In the genomic region with DNA sequence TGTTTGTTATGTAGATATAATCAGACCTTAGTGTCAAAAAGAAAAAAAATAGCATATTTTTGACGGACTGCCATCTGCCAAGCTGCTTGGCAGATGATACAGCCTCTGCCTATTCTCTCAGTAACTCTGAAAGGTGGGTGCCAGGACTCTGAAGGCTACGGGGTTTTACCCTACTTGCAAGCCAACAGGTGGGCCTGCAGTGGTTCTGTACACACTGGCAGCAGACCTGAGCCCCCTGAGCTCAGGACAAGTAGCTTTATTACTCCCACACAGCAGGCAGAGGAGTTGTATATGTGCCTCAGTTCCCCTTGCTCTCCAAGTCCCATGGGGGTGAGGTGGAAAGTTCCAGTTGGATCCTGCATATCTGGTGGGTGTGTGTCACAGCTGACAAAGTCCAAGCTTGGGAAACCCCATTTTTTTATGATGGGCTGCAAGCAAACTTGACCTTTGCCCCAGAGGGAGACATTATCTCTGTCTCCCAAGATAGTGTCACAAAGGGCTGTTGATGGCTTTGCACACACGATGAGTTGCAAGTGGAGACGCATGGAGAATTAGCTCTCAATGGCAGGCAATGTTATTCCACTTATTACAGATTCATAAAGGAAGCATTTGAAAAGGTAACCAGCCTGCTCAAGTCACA, we compare ENCODE assay signal across 1 cellular context.
A peak's percentile ranks its signal among the peaks of the same experiment; 100 is the strongest.
TF ChIP-seq lines count a peak whose summit lies in the region.

No MANE protein-coding gene starts in this region.

TF ChIP-seq in HepG2, 621 proteins besides CTCF, POLR2A, EP300 and RAD21 (continued from another document and continues in another):
- TF ChIP-seq, protein P1, sequence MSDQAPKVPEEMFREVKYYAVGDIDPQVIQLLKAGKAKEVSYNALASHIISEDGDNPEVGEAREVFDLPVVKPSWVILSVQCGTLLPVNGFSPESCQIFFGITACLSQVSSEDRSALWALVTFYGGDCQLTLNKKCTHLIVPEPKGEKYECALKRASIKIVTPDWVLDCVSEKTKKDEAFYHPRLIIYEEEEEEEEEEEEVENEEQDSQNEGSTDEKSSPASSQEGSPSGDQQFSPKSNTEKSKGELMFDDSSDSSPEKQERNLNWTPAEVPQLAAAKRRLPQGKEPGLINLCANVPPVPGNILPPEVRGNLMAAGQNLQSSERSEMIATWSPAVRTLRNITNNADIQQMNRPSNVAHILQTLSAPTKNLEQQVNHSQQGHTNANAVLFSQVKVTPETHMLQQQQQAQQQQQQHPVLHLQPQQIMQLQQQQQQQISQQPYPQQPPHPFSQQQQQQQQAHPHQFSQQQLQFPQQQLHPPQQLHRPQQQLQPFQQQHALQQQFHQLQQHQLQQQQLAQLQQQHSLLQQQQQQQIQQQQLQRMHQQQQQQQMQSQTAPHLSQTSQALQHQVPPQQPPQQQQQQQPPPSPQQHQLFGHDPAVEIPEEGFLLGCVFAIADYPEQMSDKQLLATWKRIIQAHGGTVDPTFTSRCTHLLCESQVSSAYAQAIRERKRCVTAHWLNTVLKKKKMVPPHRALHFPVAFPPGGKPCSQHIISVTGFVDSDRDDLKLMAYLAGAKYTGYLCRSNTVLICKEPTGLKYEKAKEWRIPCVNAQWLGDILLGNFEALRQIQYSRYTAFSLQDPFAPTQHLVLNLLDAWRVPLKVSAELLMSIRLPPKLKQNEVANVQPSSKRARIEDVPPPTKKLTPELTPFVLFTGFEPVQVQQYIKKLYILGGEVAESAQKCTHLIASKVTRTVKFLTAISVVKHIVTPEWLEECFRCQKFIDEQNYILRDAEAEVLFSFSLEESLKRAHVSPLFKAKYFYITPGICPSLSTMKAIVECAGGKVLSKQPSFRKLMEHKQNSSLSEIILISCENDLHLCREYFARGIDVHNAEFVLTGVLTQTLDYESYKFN (CRISPR knock-in tag; conservative IDR thresholded peaks at IDR 0.05) = peak; percentile 95
- TF ChIP-seq, protein P2, sequence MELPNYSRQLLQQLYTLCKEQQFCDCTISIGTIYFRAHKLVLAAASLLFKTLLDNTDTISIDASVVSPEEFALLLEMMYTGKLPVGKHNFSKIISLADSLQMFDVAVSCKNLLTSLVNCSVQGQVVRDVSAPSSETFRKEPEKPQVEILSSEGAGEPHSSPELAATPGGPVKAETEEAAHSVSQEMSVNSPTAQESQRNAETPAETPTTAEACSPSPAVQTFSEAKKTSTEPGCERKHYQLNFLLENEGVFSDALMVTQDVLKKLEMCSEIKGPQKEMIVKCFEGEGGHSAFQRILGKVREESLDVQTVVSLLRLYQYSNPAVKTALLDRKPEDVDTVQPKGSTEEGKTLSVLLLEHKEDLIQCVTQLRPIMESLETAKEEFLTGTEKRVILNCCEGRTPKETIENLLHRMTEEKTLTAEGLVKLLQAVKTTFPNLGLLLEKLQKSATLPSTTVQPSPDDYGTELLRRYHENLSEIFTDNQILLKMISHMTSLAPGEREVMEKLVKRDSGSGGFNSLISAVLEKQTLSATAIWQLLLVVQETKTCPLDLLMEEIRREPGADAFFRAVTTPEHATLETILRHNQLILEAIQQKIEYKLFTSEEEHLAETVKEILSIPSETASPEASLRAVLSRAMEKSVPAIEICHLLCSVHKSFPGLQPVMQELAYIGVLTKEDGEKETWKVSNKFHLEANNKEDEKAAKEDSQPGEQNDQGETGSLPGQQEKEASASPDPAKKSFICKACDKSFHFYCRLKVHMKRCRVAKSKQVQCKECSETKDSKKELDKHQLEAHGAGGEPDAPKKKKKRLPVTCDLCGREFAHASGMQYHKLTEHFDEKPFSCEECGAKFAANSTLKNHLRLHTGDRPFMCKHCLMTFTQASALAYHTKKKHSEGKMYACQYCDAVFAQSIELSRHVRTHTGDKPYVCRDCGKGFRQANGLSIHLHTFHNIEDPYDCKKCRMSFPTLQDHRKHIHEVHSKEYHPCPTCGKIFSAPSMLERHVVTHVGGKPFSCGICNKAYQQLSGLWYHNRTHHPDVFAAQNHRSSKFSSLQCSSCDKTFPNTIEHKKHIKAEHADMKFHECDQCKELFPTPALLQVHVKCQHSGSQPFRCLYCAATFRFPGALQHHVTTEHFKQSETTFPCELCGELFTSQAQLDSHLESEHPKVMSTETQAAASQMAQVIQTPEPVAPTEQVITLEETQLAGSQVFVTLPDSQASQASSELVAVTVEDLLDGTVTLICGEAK (IDR thresholded peaks at IDR 0.05) = no peak
- TF ChIP-seq, protein P2 (CRISPR knock-in tag; IDR thresholded peaks at IDR 0.05) = no peak
- TF ChIP-seq KDM6A (CRISPR knock-in tag; IDR thresholded peaks at IDR 0.05; ENCODE audit: low read depth) = peak; percentile 44; the same call in 1 of the 2 replicates
- peak; percentile 16; the same call in 1 of the 2 replicates for TF ChIP-seq SALL2 (CRISPR knock-in tag; IDR thresholded peaks at IDR 0.05)
- TF ChIP-seq, protein P3, sequence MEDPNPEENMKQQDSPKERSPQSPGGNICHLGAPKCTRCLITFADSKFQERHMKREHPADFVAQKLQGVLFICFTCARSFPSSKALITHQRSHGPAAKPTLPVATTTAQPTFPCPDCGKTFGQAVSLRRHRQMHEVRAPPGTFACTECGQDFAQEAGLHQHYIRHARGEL (CRISPR knock-in tag; IDR thresholded peaks at IDR 0.05) = 0 out of 2 replicates have a peak, but pooled peaks have one; percentile 33
- no peak for TF ChIP-seq ZKSCAN5 (CRISPR knock-in tag; IDR thresholded peaks at IDR 0.05)
- TF ChIP-seq HMG20A (CRISPR knock-in tag; IDR thresholded peaks at IDR 0.05; ENCODE audit: borderline replicate concordance) = peak; percentile 85; the same call in 1 of the 2 replicates
- no peak for TF ChIP-seq ARNT2 (CRISPR knock-in tag; IDR thresholded peaks at IDR 0.05; ENCODE audit: low read depth)
- TF ChIP-seq KDM3A (CRISPR knock-in tag; IDR thresholded peaks at IDR 0.05; ENCODE audit: low read depth) = peak; percentile 75; the same call in 1 of the 2 replicates
- TF ChIP-seq SRSF4 (IDR thresholded peaks at IDR 0.05; ENCODE audit: low read depth, low read length, poor library complexity, severe bottlenecking) = no peak
- TF ChIP-seq, protein P4, sequence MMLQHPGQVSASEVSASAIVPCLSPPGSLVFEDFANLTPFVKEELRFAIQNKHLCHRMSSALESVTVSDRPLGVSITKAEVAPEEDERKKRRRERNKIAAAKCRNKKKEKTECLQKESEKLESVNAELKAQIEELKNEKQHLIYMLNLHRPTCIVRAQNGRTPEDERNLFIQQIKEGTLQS (CRISPR knock-in tag; IDR thresholded peaks at IDR 0.05) = no peak
- TF ChIP-seq U2AF1 (optimal IDR thresholded peaks at IDR 0.05; ENCODE audit: low read depth, low read length) = no peak
- TF ChIP-seq ZNF788 (CRISPR knock-in tag; IDR thresholded peaks at IDR 0.05; ENCODE audit: borderline replicate concordance) = peak; percentile 89
- TF ChIP-seq, protein P5, sequence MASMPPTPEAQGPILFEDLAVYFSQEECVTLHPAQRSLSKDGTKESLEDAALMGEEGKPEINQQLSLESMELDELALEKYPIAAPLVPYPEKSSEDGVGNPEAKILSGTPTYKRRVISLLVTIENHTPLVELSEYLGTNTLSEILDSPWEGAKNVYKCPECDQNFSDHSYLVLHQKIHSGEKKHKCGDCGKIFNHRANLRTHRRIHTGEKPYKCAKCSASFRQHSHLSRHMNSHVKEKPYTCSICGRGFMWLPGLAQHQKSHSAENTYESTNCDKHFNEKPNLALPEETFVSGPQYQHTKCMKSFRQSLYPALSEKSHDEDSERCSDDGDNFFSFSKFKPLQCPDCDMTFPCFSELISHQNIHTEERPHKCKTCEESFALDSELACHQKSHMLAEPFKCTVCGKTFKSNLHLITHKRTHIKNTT (CRISPR knock-in tag; IDR thresholded peaks at IDR 0.05) = no peak
- TF ChIP-seq NFE2L1 (CRISPR knock-in tag; IDR thresholded peaks at IDR 0.05; ENCODE audit: borderline replicate concordance) = no peak
- peak; percentile 29; the same call in 1 of the 2 replicates for TF ChIP-seq ZSCAN9 (CRISPR knock-in tag; IDR thresholded peaks at IDR 0.05; ENCODE audit: borderline replicate concordance)
- TF ChIP-seq, protein P6, sequence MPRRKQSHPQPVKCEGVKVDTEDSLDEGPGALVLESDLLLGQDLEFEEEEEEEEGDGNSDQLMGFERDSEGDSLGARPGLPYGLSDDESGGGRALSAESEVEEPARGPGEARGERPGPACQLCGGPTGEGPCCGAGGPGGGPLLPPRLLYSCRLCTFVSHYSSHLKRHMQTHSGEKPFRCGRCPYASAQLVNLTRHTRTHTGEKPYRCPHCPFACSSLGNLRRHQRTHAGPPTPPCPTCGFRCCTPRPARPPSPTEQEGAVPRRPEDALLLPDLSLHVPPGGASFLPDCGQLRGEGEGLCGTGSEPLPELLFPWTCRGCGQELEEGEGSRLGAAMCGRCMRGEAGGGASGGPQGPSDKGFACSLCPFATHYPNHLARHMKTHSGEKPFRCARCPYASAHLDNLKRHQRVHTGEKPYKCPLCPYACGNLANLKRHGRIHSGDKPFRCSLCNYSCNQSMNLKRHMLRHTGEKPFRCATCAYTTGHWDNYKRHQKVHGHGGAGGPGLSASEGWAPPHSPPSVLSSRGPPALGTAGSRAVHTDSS (CRISPR knock-in tag; conservative IDR thresholded peaks at IDR 0.05) = no peak
- peak; percentile 73; the same call in 1 of the 2 replicates for TF ChIP-seq ZNF230 (CRISPR knock-in tag; IDR thresholded peaks at IDR 0.05)
- TF ChIP-seq ZNF883 (CRISPR knock-in tag; IDR thresholded peaks at IDR 0.05; ENCODE audit: not compliant biosample characterization) = no peak
- no peak for TF ChIP-seq ZNF383 (CRISPR knock-in tag; IDR thresholded peaks at IDR 0.05; ENCODE audit: borderline replicate concordance)
- no peak for TF ChIP-seq ZSCAN12 (CRISPR knock-in tag; IDR thresholded peaks at IDR 0.05)
- no peak for TF ChIP-seq HOXD1 (CRISPR knock-in tag; IDR thresholded peaks at IDR 0.05)
- no peak for TF ChIP-seq KAT2B (IDR thresholded peaks at IDR 0.05; ENCODE audit: borderline replicate concordance, low read depth, low read length)
- TF ChIP-seq KDM5A (IDR thresholded peaks at IDR 0.05; ENCODE audit: borderline replicate concordance, low read length) = no peak
- no peak for TF ChIP-seq SMARCC2 (IDR thresholded peaks at IDR 0.05)
- TF ChIP-seq ZNF674 (CRISPR knock-in tag; IDR thresholded peaks at IDR 0.05; ENCODE audit: low read depth) = no peak
- TF ChIP-seq ESRRA (CRISPR knock-in tag; IDR thresholded peaks at IDR 0.05; ENCODE audit: low read depth) = peak; percentile 92
- TF ChIP-seq, protein P7, sequence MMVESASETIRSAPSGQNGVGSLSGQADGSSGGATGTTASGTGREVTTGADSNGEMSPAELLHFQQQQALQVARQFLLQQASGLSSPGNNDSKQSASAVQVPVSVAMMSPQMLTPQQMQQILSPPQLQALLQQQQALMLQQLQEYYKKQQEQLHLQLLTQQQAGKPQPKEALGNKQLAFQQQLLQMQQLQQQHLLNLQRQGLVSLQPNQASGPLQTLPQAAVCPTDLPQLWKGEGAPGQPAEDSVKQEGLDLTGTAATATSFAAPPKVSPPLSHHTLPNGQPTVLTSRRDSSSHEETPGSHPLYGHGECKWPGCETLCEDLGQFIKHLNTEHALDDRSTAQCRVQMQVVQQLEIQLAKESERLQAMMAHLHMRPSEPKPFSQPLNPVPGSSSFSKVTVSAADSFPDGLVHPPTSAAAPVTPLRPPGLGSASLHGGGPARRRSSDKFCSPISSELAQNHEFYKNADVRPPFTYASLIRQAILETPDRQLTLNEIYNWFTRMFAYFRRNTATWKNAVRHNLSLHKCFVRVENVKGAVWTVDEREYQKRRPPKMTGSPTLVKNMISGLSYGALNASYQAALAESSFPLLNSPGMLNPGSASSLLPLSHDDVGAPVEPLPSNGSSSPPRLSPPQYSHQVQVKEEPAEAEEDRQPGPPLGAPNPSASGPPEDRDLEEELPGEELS (CRISPR knock-in tag; IDR thresholded peaks at IDR 0.05) = peak; percentile 85
- peak; percentile 80 for TF ChIP-seq FOXA3 (CRISPR knock-in tag; IDR thresholded peaks at IDR 0.05)
- TF ChIP-seq SNRNP70 (IDR thresholded peaks at IDR 0.05; ENCODE audit: low read depth, low read length) = no peak
- peak; percentile 73 for TF ChIP-seq KAT8 (CRISPR knock-in tag; IDR thresholded peaks at IDR 0.05)
- no peak for TF ChIP-seq NFE2L2 (IDR thresholded peaks at IDR 0.05; ENCODE audit: low read length)
- TF ChIP-seq SP5 (CRISPR knock-in tag; IDR thresholded peaks at IDR 0.05; ENCODE audit: borderline replicate concordance, low read depth) = 0 out of 2 replicates have a peak, but pooled peaks have one; percentile 39
- no peak for TF ChIP-seq GTF2F1 (IDR thresholded peaks at IDR 0.05; ENCODE audit: low read length)
- TF ChIP-seq SRF (IDR thresholded peaks at IDR 0.05; ENCODE audit: low read depth, low read length) = no peak
- TF ChIP-seq, protein P8, sequence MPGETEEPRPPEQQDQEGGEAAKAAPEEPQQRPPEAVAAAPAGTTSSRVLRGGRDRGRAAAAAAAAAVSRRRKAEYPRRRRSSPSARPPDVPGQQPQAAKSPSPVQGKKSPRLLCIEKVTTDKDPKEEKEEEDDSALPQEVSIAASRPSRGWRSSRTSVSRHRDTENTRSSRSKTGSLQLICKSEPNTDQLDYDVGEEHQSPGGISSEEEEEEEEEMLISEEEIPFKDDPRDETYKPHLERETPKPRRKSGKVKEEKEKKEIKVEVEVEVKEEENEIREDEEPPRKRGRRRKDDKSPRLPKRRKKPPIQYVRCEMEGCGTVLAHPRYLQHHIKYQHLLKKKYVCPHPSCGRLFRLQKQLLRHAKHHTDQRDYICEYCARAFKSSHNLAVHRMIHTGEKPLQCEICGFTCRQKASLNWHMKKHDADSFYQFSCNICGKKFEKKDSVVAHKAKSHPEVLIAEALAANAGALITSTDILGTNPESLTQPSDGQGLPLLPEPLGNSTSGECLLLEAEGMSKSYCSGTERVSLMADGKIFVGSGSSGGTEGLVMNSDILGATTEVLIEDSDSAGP (CRISPR knock-in tag; IDR thresholded peaks at IDR 0.05; ENCODE audit: borderline replicate concordance) = peak; percentile 40; the same call in 1 of the 2 replicates
- TF ChIP-seq NR2F6 (IDR thresholded peaks at IDR 0.05) = peak; percentile 96
- TF ChIP-seq NR2F6 (CRISPR knock-in tag; IDR thresholded peaks at IDR 0.05) = peak; percentile 98
- peak; percentile 62; the same call in 1 of the 2 replicates for TF ChIP-seq IRF2 (CRISPR knock-in tag; IDR thresholded peaks at IDR 0.05)
- no peak for TF ChIP-seq ZNF329 (CRISPR knock-in tag; IDR thresholded peaks at IDR 0.05; ENCODE audit: low read depth)
